ENCODE assay signal across 38 cellular contexts in genomic region chr19:30516111-30516510, GRCh38.
"Had no signal": no experiment of that assay in that cellular context is flagged by ENCODE, and none has a peak within 500 bp of the region (broad histone marks: within the 10 kb centered on the region; RNA-seq: fewer than 3 reads in every experiment).

No MANE protein-coding gene starts in this region.

- DNase-seq: activated effector memory CD4-positive, alpha-beta T cell treated with anti-CD3 and anti-CD28 coated beads, Interleukin-2, amount 50 U/mL, for 16 hours; activated effector memory CD4-positive, alpha-beta T cell treated with Interleukin-2 at 50 U/mL for 16 hours; activated gamma-delta T cell; activated gamma-delta T cell treated with Interleukin-2 at 50 U/mL for 16 hours; activated naive CD4-positive, alpha-beta T cell; activated naive CD4-positive, alpha-beta T cell treated with anti-CD3 and anti-CD28 coated beads, Interleukin-2, amount 10 ng/mL, durations not matched to agents 7 days and 5 days; activated naive CD4-positive, alpha-beta T cell treated with anti-CD3 and anti-CD28 coated beads, Interleukin-2, amount 50 U/mL, for 16 hours; activated naive CD4-positive, alpha-beta T cell treated with Interleukin-2 at 50 U/mL for 16 hours; activated naive CD8-positive, alpha-beta T cell treated with anti-CD3 and anti-CD28 coated beads for 36 hours; activated naive CD8-positive, alpha-beta T cell treated with anti-CD3 and anti-CD28 coated beads, Interleukin-2, amount 10 ng/mL, durations not matched to agents 7 days and 5 days; activated naive CD8-positive, alpha-beta T cell treated with anti-CD3 and anti-CD28 coated beads, Interleukin-2, amount 50 U/mL, for 24 hours; activated T-cell treated with anti-CD3 and anti-CD28 coated beads for 4 hours; activated T-cell treated with anti-CD3 and anti-CD28 coated beads, Interleukin-2, amount 50 U/mL, for 1 hour; activated T-cell treated with anti-CD3 and anti-CD28 coated beads, Interleukin-2, amount 50 U/mL, for 24 hours; activated T-cell treated with anti-CD3 and anti-CD28 coated beads, Interleukin-2, amount 50 U/mL, for 4 hours; activated T-cell treated with anti-CD3 and anti-CD28 coated beads, Interleukin-2, amount 50 U/mL, for 48 hours; activated T-cell treated with anti-CD3 and anti-CD28 coated beads, Interleukin-2, amount 50 U/mL, for 72 hours; adrenal gland; amniotic stem cell; amygdala; anterior cingulate cortex; aorta; body of pancreas; brain microvascular endothelial cell; caudate nucleus; central memory CD4-positive, alpha-beta T cell; cerebellar nuclear complex had no signal

- H3K4me1 ChIP-seq: adrenal gland, ascending aorta, body of pancreas, breast epithelium had no signal

- H3K4me3 Mint-ChIP-seq: activated naive CD4-positive, alpha-beta T cell treated with anti-CD3 and anti-CD28 coated beads, Interleukin-2, amount 10 ng/mL, durations not matched to agents 7 days and 5 days; activated naive CD4-positive, alpha-beta T cell treated with anti-CD3 and anti-CD28 coated beads, Interleukin-2, amount 50 U/mL, for 24 hours; activated naive CD8-positive, alpha-beta T cell; activated naive CD8-positive, alpha-beta T cell treated with anti-CD3 and anti-CD28 coated beads for 36 hours; activated naive CD8-positive, alpha-beta T cell treated with anti-CD3 and anti-CD28 coated beads, Interleukin-2, amount 10 ng/mL, durations not matched to agents 7 days and 5 days; activated naive CD8-positive, alpha-beta T cell treated with anti-CD3 and anti-CD28 coated beads, Interleukin-2, amount 50 U/mL, for 24 hours; activated T-cell treated with anti-CD3 and anti-CD28 coated beads, Interleukin-2, amount 50 U/mL, for 24 hours; activated T-cell treated with anti-CD3 and anti-CD28 coated beads, Interleukin-2, amount 50 U/mL, for 4 hours; activated T-cell treated with anti-CD3 and anti-CD28 coated beads, Interleukin-2, amount 50 U/mL, for 72 hours; activated T-helper 1 cell treated with anti-CD3 and anti-CD28 coated beads, Interleukin-12 subunit alpha, Interleukin-12 subunit beta, Interleukin-2, Interleukin-4 antibody, amounts not matched to agents 30 ng/mL and 10 ng/mL and 1 ng/mL, durations not matched to agents 14 hours and 24 hours and 36 hours; activated T-helper 17 cell treated with anti-CD3 and anti-CD28 coated beads, Interleukin-2, amount 50 U/mL, for 72 hours; brain; central memory CD8-positive, alpha-beta T cell had no signal

- H3K9me3 ChIP-seq: adrenal gland, ascending aorta, body of pancreas, breast epithelium had no signal

- H3K36me3 Mint-ChIP-seq: activated naive CD4-positive, alpha-beta T cell treated with anti-CD3 and anti-CD28 coated beads, Interleukin-2, amount 10 ng/mL, durations not matched to agents 7 days and 5 days; activated naive CD4-positive, alpha-beta T cell treated with anti-CD3 and anti-CD28 coated beads, Interleukin-2, amount 50 U/mL, for 24 hours; activated naive CD4-positive, alpha-beta T cell treated with anti-CD3 and anti-CD28 coated beads, Interleukin-2, amount 50 U/mL, for 72 hours; activated naive CD8-positive, alpha-beta T cell; activated naive CD8-positive, alpha-beta T cell treated with anti-CD3 and anti-CD28 coated beads for 36 hours; activated naive CD8-positive, alpha-beta T cell treated with anti-CD3 and anti-CD28 coated beads, Interleukin-2, amount 10 ng/mL, durations not matched to agents 7 days and 5 days; brain had no signal

- H3K4me1 Mint-ChIP-seq: activated naive CD4-positive, alpha-beta T cell treated with anti-CD3 and anti-CD28 coated beads, Interleukin-2, amount 10 ng/mL, durations not matched to agents 7 days and 5 days; activated naive CD4-positive, alpha-beta T cell treated with anti-CD3 and anti-CD28 coated beads, Interleukin-2, amount 50 U/mL, for 24 hours; activated naive CD8-positive, alpha-beta T cell treated with anti-CD3 and anti-CD28 coated beads for 36 hours; activated naive CD8-positive, alpha-beta T cell treated with anti-CD3 and anti-CD28 coated beads, Interleukin-2, amount 10 ng/mL, durations not matched to agents 7 days and 5 days; activated naive CD8-positive, alpha-beta T cell treated with anti-CD3 and anti-CD28 coated beads, Interleukin-2, amount 50 U/mL, for 24 hours; activated T-helper 17 cell treated with anti-CD3 and anti-CD28 coated beads, Interleukin-2, amount 50 U/mL, for 72 hours; central memory CD8-positive, alpha-beta T cell had no signal

- ATAC-seq: activated naive CD4-positive, alpha-beta T cell treated with anti-CD3 and anti-CD28 coated beads, Interleukin-2, amount 50 U/mL, for 72 hours; activated naive CD8-positive, alpha-beta T cell treated with anti-CD3 and anti-CD28 coated beads, Interleukin-2, amount 50 U/mL, for 24 hours; activated T-cell treated with anti-CD3 and anti-CD28 coated beads, Interleukin-2, amount 50 U/mL, for 4 hours; activated T-cell treated with anti-CD3 and anti-CD28 coated beads, Interleukin-2, amount 50 U/mL, for 72 hours; activated T-helper 17 cell treated with anti-CD3 and anti-CD28 coated beads, Interleukin-2, amount 50 U/mL, for 72 hours; body of pancreas had no signal

- H3K27me3 ChIP-seq: adrenal gland, ascending aorta, body of pancreas, brain microvascular endothelial cell, breast epithelium, cardiac muscle cell had no signal

- H3K27ac ChIP-seq: adrenal gland, ascending aorta, body of pancreas, brain microvascular endothelial cell, breast epithelium, cardiac muscle cell had no signal

- H3K27me3 Mint-ChIP-seq: activated naive CD4-positive, alpha-beta T cell treated with anti-CD3 and anti-CD28 coated beads, Interleukin-2, amount 10 ng/mL, durations not matched to agents 7 days and 5 days; activated naive CD4-positive, alpha-beta T cell treated with anti-CD3 and anti-CD28 coated beads, Interleukin-2, amount 50 U/mL, for 24 hours; activated naive CD8-positive, alpha-beta T cell; activated naive CD8-positive, alpha-beta T cell treated with anti-CD3 and anti-CD28 coated beads, Interleukin-2, amount 10 ng/mL, durations not matched to agents 7 days and 5 days; activated naive CD8-positive, alpha-beta T cell treated with anti-CD3 and anti-CD28 coated beads, Interleukin-2, amount 50 U/mL, for 24 hours; activated T-cell treated with anti-CD3 and anti-CD28 coated beads, Interleukin-2, amount 50 U/mL, for 24 hours; brain had no signal

- H3K36me3 ChIP-seq: adrenal gland, ascending aorta, brain microvascular endothelial cell, breast epithelium, cardiac muscle cell had no signal

- H3K27ac Mint-ChIP-seq: activated naive CD4-positive, alpha-beta T cell treated with anti-CD3 and anti-CD28 coated beads, Interleukin-2, amount 10 ng/mL, durations not matched to agents 7 days and 5 days; activated naive CD4-positive, alpha-beta T cell treated with anti-CD3 and anti-CD28 coated beads, Interleukin-2, amount 50 U/mL, for 24 hours; activated naive CD4-positive, alpha-beta T cell treated with anti-CD3 and anti-CD28 coated beads, Interleukin-2, amount 50 U/mL, for 72 hours; activated naive CD8-positive, alpha-beta T cell; activated naive CD8-positive, alpha-beta T cell treated with anti-CD3 and anti-CD28 coated beads for 36 hours; activated naive CD8-positive, alpha-beta T cell treated with anti-CD3 and anti-CD28 coated beads, Interleukin-2, amount 10 ng/mL, durations not matched to agents 7 days and 5 days; activated naive CD8-positive, alpha-beta T cell treated with anti-CD3 and anti-CD28 coated beads, Interleukin-2, amount 50 U/mL, for 24 hours; activated T-cell treated with anti-CD3 and anti-CD28 coated beads, Interleukin-2, amount 50 U/mL, for 24 hours; activated T-cell treated with anti-CD3 and anti-CD28 coated beads, Interleukin-2, amount 50 U/mL, for 72 hours; activated T-helper 1 cell treated with anti-CD3 and anti-CD28 coated beads, Interleukin-12 subunit alpha, Interleukin-12 subunit beta, Interleukin-2, Interleukin-4 antibody, amounts not matched to agents 30 ng/mL and 10 ng/mL and 1 ng/mL, durations not matched to agents 14 hours and 24 hours and 36 hours; activated T-helper 17 cell treated with anti-CD3 and anti-CD28 coated beads, Interleukin-2, amount 50 U/mL, for 72 hours; activated T-helper 2 cell treated with anti-CD3 and anti-CD28 coated beads, Interferon-gamma antibody, Interleukin-2, Interleukin-4, amounts not matched to agents 10 μg/mL and 5 μg/mL and 100 μg/mL, durations not matched to agents 14 hours and 24 hours and 36 hours had no signal

- H3K9me3 Mint-ChIP-seq: activated naive CD4-positive, alpha-beta T cell treated with anti-CD3 and anti-CD28 coated beads, Interleukin-2, amount 10 ng/mL, durations not matched to agents 7 days and 5 days; activated naive CD4-positive, alpha-beta T cell treated with anti-CD3 and anti-CD28 coated beads, Interleukin-2, amount 50 U/mL, for 24 hours; activated naive CD4-positive, alpha-beta T cell treated with anti-CD3 and anti-CD28 coated beads, Interleukin-2, amount 50 U/mL, for 72 hours; activated naive CD8-positive, alpha-beta T cell treated with anti-CD3 and anti-CD28 coated beads for 36 hours; activated naive CD8-positive, alpha-beta T cell treated with anti-CD3 and anti-CD28 coated beads, Interleukin-2, amount 10 ng/mL, durations not matched to agents 7 days and 5 days; activated naive CD8-positive, alpha-beta T cell treated with anti-CD3 and anti-CD28 coated beads, Interleukin-2, amount 50 U/mL, for 24 hours; activated T-cell treated with anti-CD3 and anti-CD28 coated beads, Interleukin-2, amount 50 U/mL, for 24 hours; activated T-cell treated with anti-CD3 and anti-CD28 coated beads, Interleukin-2, amount 50 U/mL, for 4 hours; activated T-cell treated with anti-CD3 and anti-CD28 coated beads, Interleukin-2, amount 50 U/mL, for 72 hours; activated T-helper 1 cell treated with anti-CD3 and anti-CD28 coated beads, Interleukin-12 subunit alpha, Interleukin-12 subunit beta, Interleukin-2, Interleukin-4 antibody, amounts not matched to agents 30 ng/mL and 10 ng/mL and 1 ng/mL, durations not matched to agents 14 hours and 24 hours and 36 hours; activated T-helper 17 cell treated with anti-CD3 and anti-CD28 coated beads, Interleukin-2, amount 50 U/mL, for 72 hours; activated T-helper 2 cell treated with anti-CD3 and anti-CD28 coated beads, Interferon-gamma antibody, Interleukin-2, Interleukin-4, amounts not matched to agents 10 μg/mL and 5 μg/mL and 100 μg/mL, durations not matched to agents 14 hours and 24 hours and 36 hours; central memory CD8-positive, alpha-beta T cell had no signal

- H3K4me3 ChIP-seq: adrenal gland, ascending aorta, body of pancreas, breast epithelium, cardiac muscle cell had no signal
